ENCODE assay signal across 1 cellular context in genomic region chr2:42493468-42493884, GRCh38.
TF ChIP-seq lines count a peak whose summit lies in the region.

No MANE protein-coding gene starts in this region.

TF ChIP-seq in HCT116, 20 proteins besides CTCF, POLR2A, EP300 and RAD21 (continued from another document):
- TF ChIP-seq REST (IDR thresholded peaks at IDR 0.05; ENCODE audit: low read depth) (no peak), EZH2phosphoT487 (IDR thresholded peaks at IDR 0.05; ENCODE audit: borderline replicate concordance) (no peak), EGR1 (IDR thresholded peaks at IDR 0.05; ENCODE audit: low read depth) (no peak), SIN3A (IDR thresholded peaks at IDR 0.05; ENCODE audit: low read depth) (no peak), ZFX (IDR thresholded peaks at IDR 0.05) (no peak), ZNF274 (IDR thresholded peaks at IDR 0.05; ENCODE audit: low read depth, low read length) (no peak), EZH2 (IDR thresholded peaks at IDR 0.05) (no peak), ATF3 (IDR thresholded peaks at IDR 0.05) (no peak), MAX (IDR thresholded peaks at IDR 0.05) (no peak), ELF1 (IDR thresholded peaks at IDR 0.05; ENCODE audit: borderline replicate concordance, low read depth) (no peak), SP1 (IDR thresholded peaks at IDR 0.05; ENCODE audit: low read depth) (no peak), CBX3 (IDR thresholded peaks at IDR 0.05; ENCODE audit: low read depth) (no peak), CEBPB (IDR thresholded peaks at IDR 0.05; ENCODE audit: low read depth) (no peak), FOSL1 (IDR thresholded peaks at IDR 0.05; ENCODE audit: low read depth) (no peak), POLR2AphosphoS5 (IDR thresholded peaks at IDR 0.05; ENCODE audit: low read depth, low read length) (no peak), YY1 (IDR thresholded peaks at IDR 0.05; ENCODE audit: extremely low read depth, insufficient replicate concordance, low read depth, low read length) (no peak)
